In genomic region chr17:489758-490329, GRCh38 we compare ENCODE assay signal across 7 cellular contexts. TPM values are rescaled to one million over a fixed set of nuclear protein-coding genes. Genes with fewer than 3 reads are reported as not detected.
A peak's percentile ranks its signal among the peaks of the same experiment; 100 is the strongest.
DNase-seq lines count a peak whose midpoint lies in the region; ATAC-seq and TF ChIP-seq lines count a peak whose summit lies in the region.

No MANE protein-coding gene starts in this region.

- peak overlapping the region; percentile 64 for H3K4me3 ChIP-seq in lower lobe of right lung

- H3K9me3 ChIP-seq in lower lobe of right lung: no peaks in the 10 kb centered on the region

- no peaks in the 10 kb centered on the region for H3K27me3 ChIP-seq in lower lobe of right lung (ENCODE audit: low read depth)

- ATAC-seq in GM21515 (IDR thresholded peaks at IDR 0.05; ENCODE audit: unreplicated experiment) (peak; percentile 47), lower lobe of right lung (peak; percentile 49 to 61), HG03342 (IDR thresholded peaks at IDR 0.05; ENCODE audit: unreplicated experiment) (no peak)

- DNase-seq in T-helper 1 cell (peak; percentile 29 to 82 (median 56)), lower lobe of right lung (peak; percentile 64), SHP77 treated with DMSO at 0.1 percent for 48 hours (lab: John Stamatoyannopoulos, UW) (no peak)
- DNase-seq in central memory CD4-positive, alpha-beta T cell: peak; percentile 72
- peak; percentile 80 for DNase-seq in stimulated activated CD8-positive, alpha-beta memory T cell treated with anti-CD3 and anti-CD28 coated beads, Interleukin-4, amount 100 ng/mL, for 48 hours

- TF ChIP-seq CTCF in lower lobe of right lung (IDR thresholded peaks at IDR 0.05): no peak

- peak overlapping the region; percentile 67 for H3K27ac ChIP-seq in lower lobe of right lung

- intact Hi-C loops in lower lobe of right lung (cut with DNase I): no loop called here

- H3K4me1 ChIP-seq in lower lobe of right lung: peaks cover 15% of the 10 kb centered on the region

- H3K36me3 ChIP-seq in lower lobe of right lung: no peaks in the 10 kb centered on the region

RNA-seq across cellular contexts. Expression of gene RFLNB, which starts 44.1 kb away (rescaled TPM):
- 22.1 TPM for total RNA-seq in lower lobe of right lung
